In the genomic region with DNA sequence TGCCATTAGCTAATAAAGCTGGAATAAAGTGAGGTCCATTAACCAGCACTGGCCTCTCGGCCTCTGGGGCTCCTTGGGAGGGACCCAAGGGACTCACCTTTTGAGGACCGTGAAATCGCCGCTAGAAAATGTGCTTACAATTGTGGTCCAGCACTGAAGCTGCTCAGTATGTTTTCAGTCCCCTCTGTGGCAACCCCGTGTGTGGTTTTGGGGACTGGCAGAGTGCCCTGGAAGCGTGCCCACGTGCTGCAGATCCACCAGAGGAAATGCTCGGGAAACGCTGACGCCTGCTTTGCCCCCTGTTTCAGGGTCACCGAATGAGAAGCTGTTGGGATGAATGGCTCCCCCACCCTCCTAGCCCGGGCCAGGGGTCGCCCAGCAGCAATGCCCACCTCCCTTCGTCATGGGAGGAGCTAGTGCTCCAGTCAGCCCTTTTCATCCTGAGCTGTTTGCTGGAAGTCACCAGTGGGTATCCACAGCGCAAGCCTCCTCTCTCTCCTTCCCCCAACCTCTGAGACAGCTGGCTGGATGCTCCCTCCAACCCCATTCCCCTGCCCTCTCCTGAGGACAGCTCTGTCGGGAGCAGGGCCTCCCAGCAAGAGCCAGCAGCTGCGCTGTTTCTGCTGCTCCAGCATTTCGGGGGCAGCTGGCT, we compare ENCODE assay signal across 8 cellular contexts. TPM values are rescaled to one million over a fixed set of nuclear protein-coding genes. Genes with fewer than 3 reads are reported as not detected.
DNase-seq lines count a peak whose midpoint lies in the region; ATAC-seq and TF ChIP-seq lines count a peak whose summit lies in the region.

No MANE protein-coding gene starts in this region.

- in situ Hi-C loops in G401 (cut with HindIII; ENCODE audit: low sequenced_read_pairs) = no loop called here

- H3K4me3 ChIP-seq in PC-3 (ENCODE audit: low read length) = peak overlapping the region; percentile 60
- H3K4me3 ChIP-seq in choroid plexus epithelial cell (ENCODE audit: low read depth, low read length) = no peak overlapping the region
- H3K4me3 ChIP-seq in lung = no peak overlapping the region
- peak overlapping the region in 2 of 4 donors; percentile 14 to 42 for H3K4me3 ChIP-seq in tibial nerve

- no peaks in the 10 kb centered on the region for H3K79me2 ChIP-seq in PC-3 (ENCODE audit: low read length)

- intact Hi-C loops in PC-3 (cut with micrococcal nuclease) = loop anchor here (1.0 kb wide), 1 partner anchor 34 kb away; no protein-coding TSS in a partner anchor

- peak overlapping the region; percentile 19 for H3K9ac ChIP-seq in PC-3 (ENCODE audit: low read length)

- peak; percentile 84 for DNase-seq in G401 (ENCODE audit: low spot score)
- peak; percentile 60 for DNase-seq in PC-3
- DNase-seq in choroid plexus epithelial cell (ENCODE audit: low read depth) = peak; percentile 66
- DNase-seq in lung (ENCODE audit: low spot score) = peak; percentile 88
- DNase-seq in tibial nerve (ENCODE audit: low spot score in 2 of 2) = peak; percentile 82 to 83
- no peak for DNase-seq in SIG-M5 (lab: John Stamatoyannopoulos, UW)

- CTCF ChIA-PET in PC-3 (lab: Charles Lee) = interaction anchor here (1.3 kb wide), 1 partner anchor 72 kb away, joined by 5 read pairs; no protein-coding TSS in a partner anchor

- H3F3A ChIP-seq in PC-3 (ENCODE audit: low read length, unreplicated experiment) = no peaks in the 10 kb centered on the region

- peak overlapping the region; percentile 92 for H3K4me2 ChIP-seq in PC-3 (ENCODE audit: low read length)

- H3K27ac ChIP-seq in PC-3 (ENCODE audit: low read length) = peak overlapping the region; percentile 27
- peak overlapping the region; percentile 55 to 70 for H3K27ac ChIP-seq in lung (ENCODE audit: low read depth in 1 of 2, low read length in 1 of 2)
- peak overlapping the region; percentile 14 to 81 (median 66) for H3K27ac ChIP-seq in tibial nerve

- POLR2A ChIA-PET in PC-3 (lab: Charles Lee; ENCODE audit: unreplicated experiment) = interaction anchor here (0.6 kb wide), 2 partner anchors 20 to 123 kb away, joined by 3 to 15 read pairs; no protein-coding TSS in a partner anchor

- H4K20me1 ChIP-seq in PC-3 (ENCODE audit: low read length) = no peaks in the 10 kb centered on the region

- WGBS in lung, 2 donors = 8 to 9% methylated on average over 18 of the region's 18 CpGs
- 4 to 15% methylated on average over 12 to 18 of the region's 18 CpGs for WGBS in tibial nerve, 2 donors

- TSS peak; percentile 76 for BruUV-seq in PC-3 (replicated peaks; lab: Mats Ljungman, UMichigan)

- ATAC-seq in PC-3 = peak; percentile 47
- peak; percentile 45 for ATAC-seq in lung (ENCODE audit: insufficient read depth, low FRiP score)
- no peak for ATAC-seq in HG02798 (IDR thresholded peaks at IDR 0.05; ENCODE audit: poor library complexity, unreplicated experiment)
- no peak for ATAC-seq in HG02610 (IDR thresholded peaks at IDR 0.05; ENCODE audit: unreplicated experiment)

- TF ChIP-seq POLR2A in tibial nerve (IDR thresholded peaks at IDR 0.05) = no peak

- H3K4me1 ChIP-seq in PC-3 (ENCODE audit: insufficient read depth, low read length) = peaks cover 17% of the 10 kb centered on the region
- peaks cover 4 to 31% of the 10 kb centered on the region in 2 donors for H3K4me1 ChIP-seq in lung (ENCODE audit: control insufficient read depth in 2 of 2, insufficient read depth in 2 of 2, low read length in 2 of 2)
- H3K4me1 ChIP-seq in tibial nerve = peaks cover 0 to 42% (median 37%) of the 10 kb centered on the region in 4 donors

- no peak for TF ChIP-seq CTCF in PC-3 (conservative IDR thresholded peaks at IDR 0.05; ENCODE audit: low read depth, low read length)
- no peak for TF ChIP-seq CTCF in choroid plexus epithelial cell (conservative IDR thresholded peaks at IDR 0.05; ENCODE audit: low read depth, low read length)
- TF ChIP-seq CTCF in lung (IDR thresholded peaks at IDR 0.05; ENCODE audit: control extremely low read depth, extremely low read depth) = no peak
- TF ChIP-seq CTCF in tibial nerve (IDR thresholded peaks at IDR 0.05) = no peak

- no peaks in the 10 kb centered on the region for H3K36me3 ChIP-seq in PC-3 (ENCODE audit: low read depth, low read length)
- no peaks in the 10 kb centered on the region for H3K36me3 ChIP-seq in lung (ENCODE audit: control insufficient read depth in 2 of 2, insufficient read depth in 2 of 2, low read length in 2 of 2)
- H3K36me3 ChIP-seq in tibial nerve = no peaks in the 10 kb centered on the region

- H2AFZ ChIP-seq in PC-3 (ENCODE audit: low read length) = peak overlapping the region; percentile 82

- H3K27me3 ChIP-seq in PC-3 (ENCODE audit: low read length) = no peaks in the 10 kb centered on the region
- H3K27me3 ChIP-seq in lung (ENCODE audit: control insufficient read depth, insufficient read depth) = no peaks in the 10 kb centered on the region
- no peaks in the 10 kb centered on the region for H3K27me3 ChIP-seq in tibial nerve

- H3K9me2 ChIP-seq in PC-3 (replicated peaks; ENCODE audit: low read length) = no peaks in the 10 kb centered on the region

- peak in 1 of 2 donors; percentile 42 for TF ChIP-seq EP300 in tibial nerve (IDR thresholded peaks at IDR 0.05)

- H3K9me3 ChIP-seq in PC-3 (ENCODE audit: low read length) (no peaks in the 10 kb centered on the region), lung (ENCODE audit: control insufficient read depth in 2 of 2, insufficient read depth in 1 of 2, low read length in 1 of 2) (no peaks in the 10 kb centered on the region), tibial nerve (no peaks in the 10 kb centered on the region)

RNA-seq across cellular contexts. Expression of a gene that starts 33.1 kb away (rescaled TPM):
- total RNA-seq in G401 (2014; rRNA removed; shearing (Covaris generic)) = 9.4 and 12.8 TPM in 2 replicates
- total RNA-seq in PC-3 (2014; rRNA removed) (13.0 and 16.4 TPM in 2 replicates), lung (10 to 100 TPM; 47.5 to 66.6 TPM), tibial nerve (10 to 100 TPM; 10.7 to 48.3 (median 23.3) TPM)
- 10 to 100 TPM; 12.0 to 29.2 TPM for polyA plus RNA-seq in lung

RNA-seq across cellular contexts. Expression of a gene that starts 47.8 kb away (rescaled TPM):
- not detected in 2 replicates for total RNA-seq in G401 (2014; rRNA removed; shearing (Covaris generic))
- total RNA-seq in PC-3 (2014; rRNA removed) (0.07 and 0.12 TPM in 2 replicates), lung (1 to 10 TPM; 2.3 to 8.2 TPM), tibial nerve (1 to 10 TPM in 2 of 4 donors, under 1 TPM in 2; under 0.01 to 1.9 (median 1.4) TPM)
- 1 to 10 TPM; 2.4 to 8.6 TPM for polyA plus RNA-seq in lung

Comparison
In these comparisons a context has a peak if more than half of its experiments do, and no peak if none do; other contexts are left out.
1. ATAC-seq: peak in PC-3 (single experiment) and lung (single experiment); none in HG02798 (single experiment) and HG02610 (single experiment).
2. Peak in every context shown above with its lines, with median percentiles within 50 percentile points of each other: H3K27ac ChIP-seq.